In genomic region chr1:12046749-12047119, GRCh38 we compare ENCODE assay signal across 2 cellular contexts.
TF ChIP-seq lines count a peak whose summit lies in the region.

No MANE protein-coding gene starts in this region.

TF ChIP-seq in IMR-90, 13 proteins besides CTCF, POLR2A, EP300 and RAD21:
- TF ChIP-seq RFX5 (IDR thresholded peaks at IDR 0.05; ENCODE audit: low read depth, low read length), result no peak
- TF ChIP-seq MAZ (IDR thresholded peaks at IDR 0.05; ENCODE audit: borderline replicate concordance, low read depth, low read length), result no peak
- no peak for TF ChIP-seq CEBPB (IDR thresholded peaks at IDR 0.05; ENCODE audit: low read depth, low read length)
- TF ChIP-seq SMC3 (IDR thresholded peaks at IDR 0.05; ENCODE audit: low read depth, low read length), result no peak
- no peak for TF ChIP-seq MAFK (IDR thresholded peaks at IDR 0.05; ENCODE audit: low read depth, low read length)
- TF ChIP-seq NFE2L2 (IDR thresholded peaks at IDR 0.05; ENCODE audit: low read depth, low read length), result no peak
- no peak for TF ChIP-seq MXI1 (IDR thresholded peaks at IDR 0.05; ENCODE audit: borderline replicate concordance, low read depth, low read length)
- no peak for TF ChIP-seq ELK1 (IDR thresholded peaks at IDR 0.05; ENCODE audit: borderline replicate concordance, low read depth, low read length)
- TF ChIP-seq RCOR1 (IDR thresholded peaks at IDR 0.05; ENCODE audit: insufficient replicate concordance, low read length), result no peak
- TF ChIP-seq BHLHE40 (IDR thresholded peaks at IDR 0.05; ENCODE audit: low read depth, low read length), result no peak
- TF ChIP-seq CHD1 (IDR thresholded peaks at IDR 0.05; ENCODE audit: low read depth, low read length), result no peak
- TF ChIP-seq USF2 (IDR thresholded peaks at IDR 0.05; ENCODE audit: low read depth, low read length), result no peak
- TF ChIP-seq FOS (IDR thresholded peaks at IDR 0.05; ENCODE audit: low read depth, low read length), result no peak

TF ChIP-seq in K562, 482 proteins besides CTCF, POLR2A, EP300 and RAD21 (continues in another document):
- TF ChIP-seq TEAD2 (tag; IDR thresholded peaks at IDR 0.05), result no peak
- no peak for TF ChIP-seq MBD1 (CRISPR knock-in tag; IDR thresholded peaks at IDR 0.05)
- no peak for TF ChIP-seq TBL1XR1 (IDR thresholded peaks at IDR 0.05; ENCODE audit: low read length in 2 of 2)
- peak; percentile 85 for TF ChIP-seq ZBTB43 (CRISPR knock-in tag; IDR thresholded peaks at IDR 0.05)
- TF ChIP-seq PTBP1 (IDR thresholded peaks at IDR 0.05; ENCODE audit: low read depth, low read length), result no peak
- no peak for TF ChIP-seq ZBTB26 (CRISPR knock-in tag; IDR thresholded peaks at IDR 0.05)
- TF ChIP-seq THRB (CRISPR knock-in tag; conservative IDR thresholded peaks at IDR 0.05), result 0 out of 2 replicates have a peak, but pooled peaks have one; percentile 11
- TF ChIP-seq CREB5 (CRISPR knock-in tag; IDR thresholded peaks at IDR 0.05), result no peak
- TF ChIP-seq ZMIZ1 (IDR thresholded peaks at IDR 0.05; ENCODE audit: low read depth in 2 of 2, low read length in 2 of 2), result no peak
- TF ChIP-seq EGR1 (conservative IDR thresholded peaks at IDR 0.05), result peak; percentile 54; the same call in 1 of the 2 replicates
- TF ChIP-seq ZNF41 (CRISPR knock-in tag; conservative IDR thresholded peaks at IDR 0.05), result no peak
- no peak for TF ChIP-seq RBM15 (IDR thresholded peaks at IDR 0.05; ENCODE audit: insufficient read depth, low read length)
- no peak for TF ChIP-seq ZBTB40 (IDR thresholded peaks at IDR 0.05)
- no peak for TF ChIP-seq ZBTB40 (CRISPR knock-in tag; IDR thresholded peaks at IDR 0.05)
- no peak for TF ChIP-seq SMAD3 (CRISPR knock-in tag; conservative IDR thresholded peaks at IDR 0.05)
- no peak for TF ChIP-seq ZBTB2 (IDR thresholded peaks at IDR 0.05)
- no peak for TF ChIP-seq ZFP91 (CRISPR knock-in tag; IDR thresholded peaks at IDR 0.05)
- no peak for TF ChIP-seq PHF20 (IDR thresholded peaks at IDR 0.05; ENCODE audit: partially characterized antibody)
- no peak for TF ChIP-seq STAG1 (CRISPR knock-in tag; IDR thresholded peaks at IDR 0.05; ENCODE audit: borderline replicate concordance)
